ENCODE assay signal across 1 cellular context in genomic region chr13:44917589-44918322, GRCh38.
TF ChIP-seq lines count a peak whose summit lies in the region.

No MANE protein-coding gene starts in this region.

TF ChIP-seq in HepG2, 621 proteins besides CTCF, POLR2A, EP300 and RAD21 (continued from another document and continues in another):
- peak; percentile 85 for TF ChIP-seq SMYD3 (CRISPR knock-in tag; IDR thresholded peaks at IDR 0.05)
- TF ChIP-seq MEF2D (CRISPR knock-in tag; IDR thresholded peaks at IDR 0.05) = peak; percentile 70
- no peak for TF ChIP-seq CREB1 (IDR thresholded peaks at IDR 0.05)
- peak; percentile 92 for TF ChIP-seq CREB1 (CRISPR knock-in tag; IDR thresholded peaks at IDR 0.05)
- no peak for TF ChIP-seq ZNF496 (CRISPR knock-in tag; IDR thresholded peaks at IDR 0.05; ENCODE audit: insufficient replicate concordance)
- TF ChIP-seq, protein P1, sequence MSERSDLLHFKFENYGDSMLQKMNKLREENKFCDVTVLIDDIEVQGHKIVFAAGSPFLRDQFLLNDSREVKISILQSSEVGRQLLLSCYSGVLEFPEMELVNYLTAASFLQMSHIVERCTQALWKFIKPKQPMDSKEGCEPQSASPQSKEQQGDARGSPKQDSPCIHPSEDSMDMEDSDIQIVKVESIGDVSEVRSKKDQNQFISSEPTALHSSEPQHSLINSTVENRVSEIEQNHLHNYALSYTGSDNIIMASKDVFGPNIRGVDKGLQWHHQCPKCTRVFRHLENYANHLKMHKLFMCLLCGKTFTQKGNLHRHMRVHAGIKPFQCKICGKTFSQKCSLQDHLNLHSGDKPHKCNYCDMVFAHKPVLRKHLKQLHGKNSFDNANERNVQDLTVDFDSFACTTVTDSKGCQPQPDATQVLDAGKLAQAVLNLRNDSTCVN (CRISPR knock-in tag; IDR thresholded peaks at IDR 0.05; ENCODE audit: borderline replicate concordance) = no peak
- TF ChIP-seq, protein P2, sequence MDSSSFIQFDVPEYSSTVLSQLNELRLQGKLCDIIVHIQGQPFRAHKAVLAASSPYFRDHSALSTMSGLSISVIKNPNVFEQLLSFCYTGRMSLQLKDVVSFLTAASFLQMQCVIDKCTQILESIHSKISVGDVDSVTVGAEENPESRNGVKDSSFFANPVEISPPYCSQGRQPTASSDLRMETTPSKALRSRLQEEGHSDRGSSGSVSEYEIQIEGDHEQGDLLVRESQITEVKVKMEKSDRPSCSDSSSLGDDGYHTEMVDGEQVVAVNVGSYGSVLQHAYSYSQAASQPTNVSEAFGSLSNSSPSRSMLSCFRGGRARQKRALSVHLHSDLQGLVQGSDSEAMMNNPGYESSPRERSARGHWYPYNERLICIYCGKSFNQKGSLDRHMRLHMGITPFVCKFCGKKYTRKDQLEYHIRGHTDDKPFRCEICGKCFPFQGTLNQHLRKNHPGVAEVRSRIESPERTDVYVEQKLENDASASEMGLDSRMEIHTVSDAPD (CRISPR knock-in tag; IDR thresholded peaks at IDR 0.05) = no peak
- peak; percentile 50; the same call in 1 of the 2 replicates for TF ChIP-seq SPEN (CRISPR knock-in tag; IDR thresholded peaks at IDR 0.05; ENCODE audit: low read depth)
- TF ChIP-seq CBX2 (IDR thresholded peaks at IDR 0.05; ENCODE audit: low read depth, low read length) = no peak
- TF ChIP-seq CBX2 (CRISPR knock-in tag; IDR thresholded peaks at IDR 0.05; ENCODE audit: low read depth) = no peak
- no peak for TF ChIP-seq KAT2B (IDR thresholded peaks at IDR 0.05; ENCODE audit: borderline replicate concordance, low read depth, low read length)
- TF ChIP-seq ZNF841 (CRISPR knock-in tag; IDR thresholded peaks at IDR 0.05; ENCODE audit: borderline replicate concordance) = no peak
- TF ChIP-seq ELF1 (CRISPR knock-in tag; IDR thresholded peaks at IDR 0.05) = peak; percentile 98
- TF ChIP-seq FOSL1 (CRISPR knock-in tag; IDR thresholded peaks at IDR 0.05; ENCODE audit: borderline replicate concordance) = no peak
- peak; percentile 27; the same call in 1 of the 2 replicates for TF ChIP-seq NR2C2 (CRISPR knock-in tag; IDR thresholded peaks at IDR 0.05; ENCODE audit: borderline replicate concordance)
- peak; percentile 97 for TF ChIP-seq ZNF350 (CRISPR knock-in tag; IDR thresholded peaks at IDR 0.05; ENCODE audit: borderline replicate concordance, low read depth)
- TF ChIP-seq ZNF558 (CRISPR knock-in tag; IDR thresholded peaks at IDR 0.05; ENCODE audit: borderline replicate concordance) = peak; percentile 81; the same call in 1 of the 2 replicates
- peak; percentile 91 for TF ChIP-seq ASH2L (IDR thresholded peaks at IDR 0.05; ENCODE audit: insufficient read length, low read depth, low read length)
- 0 out of 2 replicates have a peak, but pooled peaks have one; percentile 74 for TF ChIP-seq ZNF569 (CRISPR knock-in tag; IDR thresholded peaks at IDR 0.05; ENCODE audit: borderline replicate concordance)
- no peak for TF ChIP-seq ZNF512B (CRISPR knock-in tag; IDR thresholded peaks at IDR 0.05; ENCODE audit: borderline replicate concordance)
- 0 out of 2 replicates have a peak, but pooled peaks have one; percentile 11 for TF ChIP-seq NKX3-1 (CRISPR knock-in tag; IDR thresholded peaks at IDR 0.05)
- TF ChIP-seq HOXD1 (CRISPR knock-in tag; IDR thresholded peaks at IDR 0.05) = no peak
- TF ChIP-seq, protein P3, sequence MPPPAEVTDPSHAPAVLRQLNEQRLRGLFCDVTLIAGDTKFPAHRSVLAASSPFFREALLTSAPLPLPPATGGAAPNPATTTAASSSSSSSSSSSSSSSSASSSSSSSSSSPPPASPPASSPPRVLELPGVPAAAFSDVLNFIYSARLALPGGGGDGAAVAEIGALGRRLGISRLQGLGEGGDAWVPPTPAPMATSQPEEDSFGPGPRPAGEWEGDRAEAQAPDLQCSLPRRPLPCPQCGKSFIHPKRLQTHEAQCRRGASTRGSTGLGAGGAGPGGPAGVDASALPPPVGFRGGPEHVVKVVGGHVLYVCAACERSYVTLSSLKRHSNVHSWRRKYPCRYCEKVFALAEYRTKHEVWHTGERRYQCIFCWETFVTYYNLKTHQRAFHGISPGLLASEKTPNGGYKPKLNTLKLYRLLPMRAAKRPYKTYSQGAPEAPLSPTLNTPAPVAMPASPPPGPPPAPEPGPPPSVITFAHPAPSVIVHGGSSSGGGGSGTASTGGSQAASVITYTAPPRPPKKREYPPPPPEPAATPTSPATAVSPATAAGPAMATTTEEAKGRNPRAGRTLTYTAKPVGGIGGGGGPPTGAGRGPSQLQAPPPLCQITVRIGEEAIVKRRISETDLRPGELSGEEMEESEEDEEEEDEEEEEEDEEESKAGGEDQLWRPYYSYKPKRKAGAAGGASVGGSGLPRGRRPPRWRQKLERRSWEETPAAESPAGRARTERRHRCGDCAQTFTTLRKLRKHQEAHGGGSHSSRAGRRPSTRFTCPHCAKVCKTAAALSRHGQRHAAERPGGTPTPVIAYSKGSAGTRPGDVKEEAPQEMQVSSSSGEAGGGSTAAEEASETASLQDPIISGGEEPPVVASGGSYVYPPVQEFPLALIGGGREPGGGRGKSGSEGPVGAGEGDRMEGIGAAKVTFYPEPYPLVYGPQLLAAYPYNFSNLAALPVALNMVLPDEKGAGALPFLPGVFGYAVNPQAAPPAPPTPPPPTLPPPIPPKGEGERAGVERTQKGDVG (CRISPR knock-in tag; IDR thresholded peaks at IDR 0.05; ENCODE audit: borderline replicate concordance) = no peak; the same call in 1 of the 2 replicates
- no peak for TF ChIP-seq KDM4B (CRISPR knock-in tag; IDR thresholded peaks at IDR 0.05)
- TF ChIP-seq ZNF788 (CRISPR knock-in tag; IDR thresholded peaks at IDR 0.05; ENCODE audit: borderline replicate concordance) = peak; percentile 33; the same call in 1 of the 2 replicates
- peak; percentile 91; the same call in 1 of the 2 replicates for TF ChIP-seq FOXC1 (CRISPR knock-in tag; IDR thresholded peaks at IDR 0.05; ENCODE audit: borderline replicate concordance)
- no peak for TF ChIP-seq CAMTA2 (CRISPR knock-in tag; IDR thresholded peaks at IDR 0.05; ENCODE audit: borderline replicate concordance)
- 0 out of 2 replicates have a peak, but pooled peaks have one; percentile 9 for TF ChIP-seq ZNF33B (CRISPR knock-in tag; IDR thresholded peaks at IDR 0.05)
- TF ChIP-seq, protein P4, sequence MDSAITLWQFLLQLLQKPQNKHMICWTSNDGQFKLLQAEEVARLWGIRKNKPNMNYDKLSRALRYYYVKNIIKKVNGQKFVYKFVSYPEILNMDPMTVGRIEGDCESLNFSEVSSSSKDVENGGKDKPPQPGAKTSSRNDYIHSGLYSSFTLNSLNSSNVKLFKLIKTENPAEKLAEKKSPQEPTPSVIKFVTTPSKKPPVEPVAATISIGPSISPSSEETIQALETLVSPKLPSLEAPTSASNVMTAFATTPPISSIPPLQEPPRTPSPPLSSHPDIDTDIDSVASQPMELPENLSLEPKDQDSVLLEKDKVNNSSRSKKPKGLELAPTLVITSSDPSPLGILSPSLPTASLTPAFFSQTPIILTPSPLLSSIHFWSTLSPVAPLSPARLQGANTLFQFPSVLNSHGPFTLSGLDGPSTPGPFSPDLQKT (CRISPR knock-in tag; IDR thresholded peaks at IDR 0.05; ENCODE audit: borderline replicate concordance) = no peak
- TF ChIP-seq ZKSCAN1 (IDR thresholded peaks at IDR 0.05; ENCODE audit: low read length) = no peak
- no peak for TF ChIP-seq MIER2 (CRISPR knock-in tag; IDR thresholded peaks at IDR 0.05)
- TF ChIP-seq ISX (CRISPR knock-in tag; conservative IDR thresholded peaks at IDR 0.05) = peak; percentile 38; the same call in 1 of the 2 replicates
- TF ChIP-seq ZNF160 (CRISPR knock-in tag; IDR thresholded peaks at IDR 0.05) = peak; percentile 71; the same call in 1 of the 2 replicates
- TF ChIP-seq TAF1 (CRISPR knock-in tag; IDR thresholded peaks at IDR 0.05) = no peak; the same call in 1 of the 2 replicates
- TF ChIP-seq CREBL2 (CRISPR knock-in tag; IDR thresholded peaks at IDR 0.05; ENCODE audit: borderline replicate concordance) = no peak
- no peak for TF ChIP-seq ZNF678 (CRISPR knock-in tag; IDR thresholded peaks at IDR 0.05)
- TF ChIP-seq ZNF629 (CRISPR knock-in tag; conservative IDR thresholded peaks at IDR 0.05) = peak; percentile 95
- TF ChIP-seq ZNF230 (CRISPR knock-in tag; IDR thresholded peaks at IDR 0.05) = 0 out of 2 replicates have a peak, but pooled peaks have one; percentile 30
- no peak for TF ChIP-seq TBX3 (IDR thresholded peaks at IDR 0.05; ENCODE audit: borderline replicate concordance)
- TF ChIP-seq EHMT2 (IDR thresholded peaks at IDR 0.05; ENCODE audit: borderline replicate concordance, low read depth, low read length) = peak; percentile 58; the same call in 1 of the 2 replicates
- TF ChIP-seq ZSCAN22 (CRISPR knock-in tag; IDR thresholded peaks at IDR 0.05) = no peak
- no peak for TF ChIP-seq HOXA9 (CRISPR knock-in tag; IDR thresholded peaks at IDR 0.05; ENCODE audit: borderline replicate concordance)
- TF ChIP-seq ZC3H13 (CRISPR knock-in tag; IDR thresholded peaks at IDR 0.05) = no peak
- no peak for TF ChIP-seq EED (CRISPR knock-in tag; IDR thresholded peaks at IDR 0.05)
- TF ChIP-seq ZBTB25 (CRISPR knock-in tag; IDR thresholded peaks at IDR 0.05) = peak; percentile 18; the same call in 1 of the 2 replicates
- TF ChIP-seq MZF1 (CRISPR knock-in tag; IDR thresholded peaks at IDR 0.05; ENCODE audit: borderline replicate concordance) = no peak
- no peak for TF ChIP-seq GATA4 (IDR thresholded peaks at IDR 0.05; ENCODE audit: borderline replicate concordance, low read depth)
- no peak for TF ChIP-seq ZBTB33 (CRISPR knock-in tag; IDR thresholded peaks at IDR 0.05)
- TF ChIP-seq SNAPC4 (CRISPR knock-in tag; IDR thresholded peaks at IDR 0.05) = peak; percentile 87
